29 cellular contexts compared by ENCODE assay signal in the genomic region with DNA sequence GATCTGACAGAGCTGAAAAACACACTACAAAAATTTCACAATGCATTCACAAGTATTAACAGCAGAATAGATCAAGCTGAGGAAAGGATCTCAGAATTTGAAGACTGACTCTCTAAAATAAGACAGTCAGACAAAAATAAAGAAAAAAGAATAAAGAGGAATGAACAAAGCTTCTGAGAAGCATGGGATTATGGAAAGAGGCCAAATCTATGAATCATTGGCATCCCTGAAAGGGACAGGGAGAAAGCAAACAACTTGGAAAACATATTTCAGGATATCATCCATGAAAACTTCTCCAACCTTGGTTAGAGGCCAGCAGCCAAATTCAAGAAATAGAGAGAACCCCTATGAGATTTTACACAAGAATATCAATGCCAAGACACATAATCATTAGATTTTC.
DNase-seq lines count a peak whose midpoint lies in the region; ATAC-seq, FAIRE-seq and TF ChIP-seq lines count a peak whose summit lies in the region.
"Had no signal": no experiment of that assay in that cellular context is flagged by ENCODE, and none has a peak within 500 bp of the region (broad histone marks: within the 10 kb centered on the region; RNA-seq: fewer than 3 reads in every experiment).

No MANE protein-coding gene starts in this region.

- H3K9me3 Mint-ChIP-seq in astrocyte (ENCODE audit: unreplicated experiment), result peaks cover 3% of the 10 kb centered on the region
- H3K9me3 Mint-ChIP-seq: activated naive CD4-positive, alpha-beta T cell treated with anti-CD3 and anti-CD28 coated beads, Interleukin-2, amount 50 U/mL, for 24 hours; endodermal cell had no signal

- no peaks in the 10 kb centered on the region for H3K27me3 ChIP-seq in astrocyte (ENCODE audit: insufficient read depth, low read length)
- H3K27me3 ChIP-seq: esophagus muscularis mucosa, left lung, SJCRH30, suprapubic skin had no signal

- no peaks in the 10 kb centered on the region for H3K4me1 ChIP-seq in astrocyte (ENCODE audit: insufficient read depth, low read length)
- H3K4me1 ChIP-seq: esophagus muscularis mucosa, left lung, SJCRH30, suprapubic skin had no signal

- no peak for ATAC-seq in HG02852 (IDR thresholded peaks at IDR 0.05; ENCODE audit: unreplicated experiment)
- no peak for ATAC-seq in left lobe of liver
- no peak for ATAC-seq in GM18909 (IDR thresholded peaks at IDR 0.05; ENCODE audit: poor library complexity, unreplicated experiment)
- ATAC-seq: left lung; stimulated activated naive B cell treated with anti-CD40 and anti-IgM and Interleukin-4, amounts not matched to agents 10 μg/mL and 1 μg/mL and 100 μg/mL, for 72 hours had no signal

- H3K27ac Mint-ChIP-seq in astrocyte (ENCODE audit: unreplicated experiment), result no peak overlapping the region
- H3K27ac Mint-ChIP-seq: activated naive CD4-positive, alpha-beta T cell treated with anti-CD3 and anti-CD28 coated beads, Interleukin-2, amount 50 U/mL, for 24 hours; endodermal cell; nephron progenitor cell; stimulated activated naive B cell treated with anti-CD40 and anti-IgM and Interleukin-4, amounts not matched to agents 10 μg/mL and 1 μg/mL and 100 μg/mL, for 72 hours had no signal

- no peaks in the 10 kb centered on the region for H3K36me3 ChIP-seq in astrocyte (ENCODE audit: insufficient read depth, low read length)
- H3K36me3 ChIP-seq: esophagus muscularis mucosa, left lung, SJCRH30, suprapubic skin had no signal

- no peak overlapping the region for H3K4me3 Mint-ChIP-seq in astrocyte (ENCODE audit: unreplicated experiment)
- H3K4me3 Mint-ChIP-seq: activated naive CD4-positive, alpha-beta T cell treated with anti-CD3 and anti-CD28 coated beads, Interleukin-2, amount 50 U/mL, for 24 hours; endodermal cell; nephron progenitor cell; stimulated activated naive B cell treated with anti-CD40 and anti-IgM and Interleukin-4, amounts not matched to agents 10 μg/mL and 1 μg/mL and 100 μg/mL, for 72 hours had no signal

- no peak for TF ChIP-seq CTCF in astrocyte (IDR thresholded peaks at IDR 0.05; ENCODE audit: insufficient read depth, low read depth, low read length)
- no peak for TF ChIP-seq CTCF in fibroblast of mammary gland (conservative IDR thresholded peaks at IDR 0.05; ENCODE audit: control insufficient read depth, insufficient read depth, low read depth, low read length)

- H3K9ac ChIP-seq in astrocyte (ENCODE audit: low read length), result no peak overlapping the region

- no peaks in the 10 kb centered on the region for H3K79me2 ChIP-seq in astrocyte (ENCODE audit: insufficient read depth, low read length)

- no peaks in the 10 kb centered on the region for H3K9me3 ChIP-seq in astrocyte (ENCODE audit: insufficient read depth, low read depth, low read length)
- H3K9me3 ChIP-seq: SJCRH30, suprapubic skin had no signal

- peak; percentile 45 for FAIRE-seq in astrocyte (lab: Jason Lieb, UNC)
- FAIRE-seq: GM19239, small intestine had no signal

- H3K27me3 Mint-ChIP-seq in astrocyte (ENCODE audit: low read depth, unreplicated experiment), result no peaks in the 10 kb centered on the region
- H3K27me3 Mint-ChIP-seq: activated naive CD4-positive, alpha-beta T cell treated with anti-CD3 and anti-CD28 coated beads, Interleukin-2, amount 50 U/mL, for 24 hours; stimulated activated naive B cell treated with anti-CD40 and anti-IgM and Interleukin-4, amounts not matched to agents 10 μg/mL and 1 μg/mL and 100 μg/mL, for 72 hours had no signal

- CTCF ChIA-PET in HEK293T (lab: Yijun Ruan, JAX), result no interaction called here

- DNase-seq in A172 (ENCODE audit: low spot score), result peak; percentile 45
- DNase-seq in HT1080 (ENCODE audit: low read depth), result peak; percentile 36
- DNase-seq in astrocyte (ENCODE audit: low read depth), result no peak
- peak; percentile 74 for DNase-seq in fibroblast of mammary gland (ENCODE audit: low read depth)
- no peak for DNase-seq in HEK293T (ENCODE audit: extremely low spot score)
- no peak for DNase-seq in left lobe of liver (ENCODE audit: low spot score)
- DNase-seq: 8988T; activated CD4-positive, alpha-beta T cell treated with anti-CD3 and anti-CD28 coated beads for 4 hours; activated CD8-positive, alpha-beta memory T cell treated with anti-CD3 and anti-CD28 coated beads for 24 hours; activated T-cell treated with anti-CD3 and anti-CD28 coated beads for 4 hours; DMS79 treated with DMSO at 0.1 percent for 48 hours; endodermal cell; left lung; NCI-H1048; NCI-H1694; NCI-H748 treated with DMSO at 0.1 percent for 48 hours; nephron progenitor cell; retina; SJCRH30; small intestine; stimulated activated naive B cell treated with anti-CD40 and anti-IgM and Interleukin-4, amounts not matched to agents 10 μg/mL and 1 μg/mL and 100 μg/mL, for 72 hours; T-helper 9 cell had no signal

- peaks cover 5% of the 10 kb centered on the region for H3K4me1 Mint-ChIP-seq in astrocyte (ENCODE audit: low read depth, unreplicated experiment)
- H3K4me1 Mint-ChIP-seq: activated naive CD4-positive, alpha-beta T cell treated with anti-CD3 and anti-CD28 coated beads, Interleukin-2, amount 50 U/mL, for 24 hours; endodermal cell; nephron progenitor cell; stimulated activated naive B cell treated with anti-CD40 and anti-IgM and Interleukin-4, amounts not matched to agents 10 μg/mL and 1 μg/mL and 100 μg/mL, for 72 hours had no signal

- no peak overlapping the region for H3K27ac ChIP-seq in astrocyte (ENCODE audit: low read depth, low read length)
- H3K27ac ChIP-seq: esophagus muscularis mucosa, left lung, SJCRH30, suprapubic skin, VCaP had no signal

- H4K20me1 ChIP-seq in astrocyte (ENCODE audit: insufficient read depth, low read length), result no peaks in the 10 kb centered on the region

- H2AFZ ChIP-seq in astrocyte (ENCODE audit: low read depth, low read length), result no peak overlapping the region

- POLR2A ChIA-PET in HEK293T (lab: Yijun Ruan, JAX), result no interaction called here

- no peaks in the 10 kb centered on the region for H3K36me3 Mint-ChIP-seq in astrocyte (ENCODE audit: low read depth, unreplicated experiment)
- H3K36me3 Mint-ChIP-seq: activated naive CD4-positive, alpha-beta T cell treated with anti-CD3 and anti-CD28 coated beads, Interleukin-2, amount 50 U/mL, for 24 hours; stimulated activated naive B cell treated with anti-CD40 and anti-IgM and Interleukin-4, amounts not matched to agents 10 μg/mL and 1 μg/mL and 100 μg/mL, for 72 hours had no signal

- H3K4me3 ChIP-seq in astrocyte (ENCODE audit: insufficient read depth, low read depth, low read length), result no peak overlapping the region
- no peak overlapping the region for H3K4me3 ChIP-seq in fibroblast of mammary gland (ENCODE audit: control insufficient read depth, low read depth, low read length)
- H3K4me3 ChIP-seq: esophagus muscularis mucosa, left lung, SJCRH30, suprapubic skin had no signal

- H3K4me2 ChIP-seq in astrocyte (ENCODE audit: low read length), result no peak overlapping the region

TF ChIP-seq in HEK293T, 16 proteins besides CTCF, POLR2A, EP300 and RAD21:
- no peak for TF ChIP-seq L3MBTL2 (conservative IDR thresholded peaks at IDR 0.05)
- no peak for TF ChIP-seq TARDBP (IDR thresholded peaks at IDR 0.05)
- no peak for TF ChIP-seq ELF4 (IDR thresholded peaks at IDR 0.05)
- no peak for TF ChIP-seq FOXA1 (IDR thresholded peaks at IDR 0.05)
- no peak for TF ChIP-seq NFRKB (IDR thresholded peaks at IDR 0.05)

Comparison
In these comparisons a context has a peak if more than half of its experiments do, and no peak if none do; other contexts are left out.
1. DNase-seq: peak in A172 (single experiment), HT1080 (single experiment) and fibroblast of mammary gland (single experiment); none in astrocyte (single experiment), HEK293T (single experiment) and left lobe of liver (single experiment).